In genomic region chr2:108588070-108588668, GRCh38 we compare ENCODE assay signal across 10 cellular contexts. TPM values are rescaled to one million over a fixed set of nuclear protein-coding genes. Genes with fewer than 3 reads are reported as not detected.
A peak's percentile ranks its signal among the peaks of the same experiment; 100 is the strongest.
DNase-seq lines count a peak whose midpoint lies in the region; ATAC-seq, FAIRE-seq and TF ChIP-seq lines count a peak whose summit lies in the region.
"Had no signal": no experiment of that assay in that cellular context is flagged by ENCODE, and none has a peak within 500 bp of the region (broad histone marks: within the 10 kb centered on the region; RNA-seq: fewer than 3 reads in every experiment).

No MANE protein-coding gene starts in this region.

- H3K9ac ChIP-seq in endothelial cell of umbilical vein (replicated peaks; ENCODE audit: extremely low read depth, insufficient read depth, low read length) = peak overlapping the region; percentile 60

- no peak for ATAC-seq in WTC11

- H3K27me3 Mint-ChIP-seq in nephron progenitor cell (ENCODE audit: low read depth, poor library complexity) (no peaks in the 10 kb centered on the region), WTC11 (ENCODE audit: low read depth) (no peaks in the 10 kb centered on the region)
- H3K27me3 Mint-ChIP-seq: activated naive CD4-positive, alpha-beta T cell treated with anti-CD3 and anti-CD28 coated beads, Interleukin-2, amount 10 ng/mL, durations not matched to agents 7 days and 5 days had no signal

- H3K27ac Mint-ChIP-seq in nephron progenitor cell (peak overlapping the region; percentile 89), WTC11 (no peak overlapping the region)
- H3K27ac Mint-ChIP-seq: activated naive CD4-positive, alpha-beta T cell treated with anti-CD3 and anti-CD28 coated beads, Interleukin-2, amount 10 ng/mL, durations not matched to agents 7 days and 5 days had no signal

- intact Hi-C loops in endothelial cell of umbilical vein (cut with micrococcal nuclease) = loop anchor here (10.0 kb wide), 1 partner anchor 373 kb away; no protein-coding TSS in a partner anchor

- dilution Hi-C loops in endothelial cell of umbilical vein (cut with MboI; ENCODE audit: extremely low pct_ligation_motif_present, low sequenced_read_pairs) = no loop called here

- peaks cover 67% of the 10 kb centered on the region for H3K4me1 ChIP-seq in endothelial cell of umbilical vein (ENCODE audit: control insufficient read depth, extremely low read depth, insufficient read depth, low read length)
- H3K4me1 ChIP-seq in effector memory CD4-positive, alpha-beta T cell (ENCODE audit: control insufficient read depth, insufficient read depth, low read length, poor library complexity, severe bottlenecking) = no peaks in the 10 kb centered on the region

- peak overlapping the region; percentile 84 for H3K27ac ChIP-seq in endothelial cell of umbilical vein (ENCODE audit: insufficient read depth, low read depth, low read length)
- no peak overlapping the region for H3K27ac ChIP-seq in effector memory CD4-positive, alpha-beta T cell (ENCODE audit: insufficient read depth, low read length, poor library complexity, severe bottlenecking)

- no peak for TF ChIP-seq POLR2A in endothelial cell of umbilical vein (IDR thresholded peaks at IDR 0.05; ENCODE audit: low read depth, low read length)

- no peaks in the 10 kb centered on the region for H3K9me1 ChIP-seq in endothelial cell of umbilical vein (replicated peaks; ENCODE audit: control insufficient read depth, extremely low read depth, insufficient read depth, low read length)

- no peak overlapping the region for H3K4me3 Mint-ChIP-seq in nephron progenitor cell
- no peak overlapping the region for H3K4me3 Mint-ChIP-seq in WTC11
- H3K4me3 Mint-ChIP-seq: activated naive CD4-positive, alpha-beta T cell treated with anti-CD3 and anti-CD28 coated beads, Interleukin-2, amount 10 ng/mL, durations not matched to agents 7 days and 5 days had no signal

- H4K20me1 ChIP-seq in endothelial cell of umbilical vein (replicated peaks; ENCODE audit: control insufficient read depth, extremely low read depth, insufficient read depth, low read length) = no peaks in the 10 kb centered on the region

- TF ChIP-seq CTCF in endothelial cell of umbilical vein (IDR thresholded peaks at IDR 0.05; ENCODE audit: extremely low read depth in 1 of 2, insufficient read depth in 1 of 2, low read depth in 1 of 2, low read length in 2 of 2) (no peak), nephron progenitor cell (IDR thresholded peaks at IDR 0.05) (no peak), WTC11 (IDR thresholded peaks at IDR 0.05) (no peak)

- POLR2A ChIA-PET in endothelial cell of umbilical vein (lab: Charles Lee) (no interaction called here), WTC11 (lab: Charles Lee) (no interaction called here)

- peak overlapping the region; percentile 53 for H3K4me2 ChIP-seq in endothelial cell of umbilical vein (ENCODE audit: insufficient read depth, low read length)

- H3K4me1 Mint-ChIP-seq in nephron progenitor cell (peaks cover 75% of the 10 kb centered on the region), WTC11 (peaks cover 26% of the 10 kb centered on the region)

- H3K9me3 Mint-ChIP-seq in nephron progenitor cell (no peaks in the 10 kb centered on the region), WTC11 (peaks cover 5% of the 10 kb centered on the region)
- H3K9me3 Mint-ChIP-seq: activated naive CD4-positive, alpha-beta T cell treated with anti-CD3 and anti-CD28 coated beads, Interleukin-2, amount 10 ng/mL, durations not matched to agents 7 days and 5 days had no signal

- BruUV-seq in endothelial cell of umbilical vein (replicated peaks; lab: Mats Ljungman, UMichigan) = TSS peak; percentile 24

- DNase-seq in NOMO-1 treated with DMSO at 0.1 percent for 48 hours (lab: John Stamatoyannopoulos, UW; ENCODE audit: unreplicated experiment) (peak; percentile 95), endothelial cell of umbilical vein (ENCODE audit: low read depth, low spot score) (peak; percentile 70), nephron progenitor cell (no peak), WTC11 (ENCODE audit: low spot score) (no peak), urothelium cell line (ENCODE audit: low spot score) (no peak)
- DNase-seq in stimulated activated CD4-positive, alpha-beta T cell treated with anti-CD3 and anti-CD28 coated beads, Interleukin-15, amount 100 ng/mL, for 24 hours = no peak
- no peak for DNase-seq in effector memory CD4-positive, alpha-beta T cell
- DNase-seq: activated naive CD4-positive, alpha-beta T cell treated with anti-CD3 and anti-CD28 coated beads, Interleukin-2, amount 10 ng/mL, durations not matched to agents 7 days and 5 days; NCI-H1436 treated with DMSO at 0.1 percent for 48 hours had no signal

- H3K36me3 ChIP-seq in endothelial cell of umbilical vein (ENCODE audit: control insufficient read depth in 2 of 2, extremely low read depth in 1 of 2, insufficient read depth in 2 of 2, low read length in 2 of 2) = no peaks in the 10 kb centered on the region
- no peaks in the 10 kb centered on the region for H3K36me3 ChIP-seq in effector memory CD4-positive, alpha-beta T cell (ENCODE audit: control insufficient read depth, insufficient read depth, low read length)

- H3K36me3 Mint-ChIP-seq in nephron progenitor cell (ENCODE audit: low read depth) (peaks cover 5% of the 10 kb centered on the region), WTC11 (no peaks in the 10 kb centered on the region)
- H3K36me3 Mint-ChIP-seq: activated naive CD4-positive, alpha-beta T cell treated with anti-CD3 and anti-CD28 coated beads, Interleukin-2, amount 10 ng/mL, durations not matched to agents 7 days and 5 days had no signal

- FAIRE-seq in endothelial cell of umbilical vein (lab: Jason Lieb, UNC) (no peak), urothelium cell line (lab: Jason Lieb, UNC) (no peak)

- CTCF ChIA-PET in endothelial cell of umbilical vein (lab: Charles Lee) = interaction anchor here (0.9 to 3.5 kb wide), 4 partner anchors 10 to 49 kb away, joined by 3 to 27 read pairs (median 5); no protein-coding TSS in a partner anchor
- CTCF ChIA-PET in WTC11 (lab: Charles Lee) = interaction anchor here (5.7 kb wide), 1 partner anchor 49 kb away, joined by 42 read pairs; no protein-coding TSS in a partner anchor

- H3K4me3 ChIP-seq in GM08714 (ENCODE audit: low read length) (peak overlapping the region; percentile 29; the same call in 1 of the 2 replicates), endothelial cell of umbilical vein (replicated peaks in 1 of 3; ENCODE audit: insufficient read depth in 1 of 3, low read depth in 1 of 3, low read length in 3 of 3) (peak overlapping the region in 1 of 3 experiments; percentile 3)
- no peak overlapping the region for H3K4me3 ChIP-seq in effector memory CD4-positive, alpha-beta T cell (ENCODE audit: insufficient read depth, low read depth, low read length, poor library complexity, severe bottlenecking)

- peaks cover 58% of the 10 kb centered on the region for H3K79me2 ChIP-seq in endothelial cell of umbilical vein (ENCODE audit: control insufficient read depth, insufficient read depth, low read length)

- H3K27me3 ChIP-seq in endothelial cell of umbilical vein (ENCODE audit: control insufficient read depth in 2 of 2, insufficient read depth in 2 of 2, low read length in 2 of 2) = no peaks in the 10 kb centered on the region
- H3K27me3 ChIP-seq in effector memory CD4-positive, alpha-beta T cell (replicated peaks; ENCODE audit: control insufficient read depth, insufficient read depth, low read length, poor library complexity, severe bottlenecking) = no peaks in the 10 kb centered on the region

- H2AFZ ChIP-seq in endothelial cell of umbilical vein (ENCODE audit: low read depth, low read length) = no peak overlapping the region

- no peaks in the 10 kb centered on the region for H3K9me3 ChIP-seq in endothelial cell of umbilical vein (replicated peaks; ENCODE audit: control insufficient read depth, insufficient read depth, low read length)
- no peaks in the 10 kb centered on the region for H3K9me3 ChIP-seq in effector memory CD4-positive, alpha-beta T cell (ENCODE audit: control insufficient read depth, low read length)

TF ChIP-seq in endothelial cell of umbilical vein, 7 proteins besides CTCF, POLR2A, EP300 and RAD21 (continues in another document):
- TF ChIP-seq GATA2 (IDR thresholded peaks at IDR 0.05; ENCODE audit: insufficient read depth, insufficient read length, low read depth, low read length) (no peak), MAX (IDR thresholded peaks at IDR 0.05; ENCODE audit: insufficient read depth, insufficient read length) (no peak), POLR2AphosphoS5 (IDR thresholded peaks at IDR 0.05; ENCODE audit: insufficient read depth, low read depth, low read length) (no peak), EZH2 (IDR thresholded peaks at IDR 0.05; ENCODE audit: borderline replicate concordance, low read depth, low read length, severe bottlenecking) (no peak), FOS (IDR thresholded peaks at IDR 0.05; ENCODE audit: borderline replicate concordance, insufficient read depth, low read length) (no peak), MYC (IDR thresholded peaks at IDR 0.05; ENCODE audit: low read depth, low read length) (no peak)

TF ChIP-seq in WTC11, 78 proteins besides CTCF, POLR2A, EP300 and RAD21 (continues in another document):
- TF ChIP-seq ATF2 (CRISPR knock-in tag; IDR thresholded peaks at IDR 0.05; ENCODE audit: borderline replicate concordance, low read depth) (no peak), ATF1 (CRISPR knock-in tag; IDR thresholded peaks at IDR 0.05) (no peak), NR1H2 (CRISPR knock-in tag; IDR thresholded peaks at IDR 0.05) (no peak)

RNA-seq across cellular contexts. Expression of gene LIMS1, which starts 53.9 kb away (rescaled TPM):
- total RNA-seq in endothelial cell of umbilical vein (153 and 166 TPM in 2 replicates), WTC11 (2021) (40.7 to 50.6 TPM (median 43.4 TPM) in 3 replicates)
- polyA plus RNA-seq in endothelial cell of umbilical vein = 192 and 229 TPM in 2 replicates
- 214 and 217 TPM in 2 replicates for polyA plus RNA-seq in endothelial cell of umbilical vein (2011; cell fraction: cytosol; rRNA removed)
- polyA plus RNA-seq in endothelial cell of umbilical vein (2011; cell fraction: nucleus; rRNA removed) = 214 and 235 TPM in 2 replicates
- 161 and 162 TPM in 2 replicates for polyA plus RNA-seq in endothelial cell of umbilical vein (2012)
- polyA minus RNA-seq in endothelial cell of umbilical vein = 456 and 465 TPM in 2 replicates
- polyA minus RNA-seq in endothelial cell of umbilical vein (2011; cell fraction: cytosol; rRNA and poly(A)+ RNA removed) = 31.2 TPM
- polyA minus RNA-seq in endothelial cell of umbilical vein (2011; cell fraction: nucleus; rRNA and poly(A)+ RNA removed) = 265 and 278 TPM in 2 replicates

Comparison
In these comparisons a context has a peak if more than half of its experiments do, and no peak if none do; other contexts are left out.
1. DNase-seq: peak in NOMO-1 treated with DMSO at 0.1 percent for 48 hours (single experiment) and endothelial cell of umbilical vein (single experiment); none in nephron progenitor cell (single experiment), WTC11 (single experiment), stimulated activated CD4-positive, alpha-beta T cell treated with anti-CD3 and anti-CD28 coated beads, Interleukin-15, amount 100 ng/mL, for 24 hours (single experiment), urothelium cell line (single experiment) and effector memory CD4-positive, alpha-beta T cell (0 of 3).